28 cellular contexts compared by ENCODE assay signal in genomic region chr18:28801876-28802275, GRCh38.
A peak's percentile ranks its signal among the peaks of the same experiment; 100 is the strongest.
DNase-seq lines count a peak whose midpoint lies in the region; ATAC-seq, FAIRE-seq and TF ChIP-seq lines count a peak whose summit lies in the region.
"Had no signal": no experiment of that assay in that cellular context is flagged by ENCODE, and none has a peak within 500 bp of the region (broad histone marks: within the 10 kb centered on the region; RNA-seq: fewer than 3 reads in every experiment).

No MANE protein-coding gene starts in this region.

- H2AK5ac ChIP-seq in mesendoderm (ENCODE audit: low read length), result no peak overlapping the region

- H3K9me3 ChIP-seq in A673 (ENCODE audit: low read depth, low read length, poor library complexity, severe bottlenecking), result no peaks in the 10 kb centered on the region
- no peaks in the 10 kb centered on the region for H3K9me3 ChIP-seq in SJSA1 (replicated peaks)
- no peaks in the 10 kb centered on the region for H3K9me3 ChIP-seq in endothelial cell of umbilical vein (replicated peaks; ENCODE audit: control insufficient read depth, insufficient read depth, low read length)
- H3K9me3 ChIP-seq: HAP-1 had no signal

- H2BK15ac ChIP-seq in mesendoderm (replicated peaks; ENCODE audit: low read depth), result no peak overlapping the region

- intact Hi-C loops in A673 (cut with micrococcal nuclease; ENCODE audit: unreplicated experiment), result loop anchor here (1.0 kb wide), 1 partner anchor 66 kb away; no protein-coding TSS in a partner anchor
- intact Hi-C loops in endothelial cell of umbilical vein (cut with micrococcal nuclease), result loop anchor here (1.0 to 5.0 kb wide), 10 partner anchors 8 to 799 kb away; partner anchors contain the start of gene CDH2

- H3K36me3 ChIP-seq in A673 (ENCODE audit: insufficient read depth, low read length, poor library complexity, severe bottlenecking) (no peaks in the 10 kb centered on the region), SJSA1 (no peaks in the 10 kb centered on the region), endothelial cell of umbilical vein (ENCODE audit: control insufficient read depth in 2 of 2, extremely low read depth in 1 of 2, insufficient read depth in 2 of 2, low read length in 2 of 2) (no peaks in the 10 kb centered on the region), mesendoderm (ENCODE audit: control insufficient read depth, insufficient read depth, low read length) (no peaks in the 10 kb centered on the region)
- H3K36me3 ChIP-seq: HAP-1 had no signal

- no peak for FAIRE-seq in endothelial cell of umbilical vein (lab: Jason Lieb, UNC)
- FAIRE-seq: A204.1, GM12891 had no signal

- H4K20me1 ChIP-seq in endothelial cell of umbilical vein (replicated peaks; ENCODE audit: control insufficient read depth, extremely low read depth, insufficient read depth, low read length), result no peaks in the 10 kb centered on the region

- TF ChIP-seq CTCF in A673 (conservative IDR thresholded peaks at IDR 0.05; ENCODE audit: low read depth, low read length), result no peak
- no peak for TF ChIP-seq CTCF in endothelial cell of umbilical vein (IDR thresholded peaks at IDR 0.05; ENCODE audit: extremely low read depth in 1 of 2, insufficient read depth in 1 of 2, low read depth in 1 of 2, low read length in 2 of 2)

- TF ChIP-seq POLR2A in endothelial cell of umbilical vein (IDR thresholded peaks at IDR 0.05; ENCODE audit: low read depth, low read length), result no peak

- H3K9ac ChIP-seq in endothelial cell of umbilical vein (replicated peaks; ENCODE audit: extremely low read depth, insufficient read depth, low read length), result peak overlapping the region; percentile 55
- H3K9ac ChIP-seq in mesendoderm (ENCODE audit: low read length), result no peak overlapping the region

- H3K27ac ChIP-seq in A673 (ENCODE audit: low read depth, low read length, poor library complexity, severe bottlenecking) (peak overlapping the region; percentile 72), SJSA1 (peak overlapping the region; percentile 33), endothelial cell of umbilical vein (ENCODE audit: insufficient read depth, low read depth, low read length) (peak overlapping the region; percentile 78), mesendoderm (ENCODE audit: low read depth, low read length) (no peak overlapping the region)
- H3K27ac ChIP-seq: RWPE1, SK-N-MC had no signal

- no peak overlapping the region for H2BK5ac ChIP-seq in mesendoderm (ENCODE audit: low read length)

- H2AFZ ChIP-seq in endothelial cell of umbilical vein (ENCODE audit: low read depth, low read length), result peak overlapping the region; percentile 35

- H3K4me2 ChIP-seq in endothelial cell of umbilical vein (ENCODE audit: insufficient read depth, low read length) (peak overlapping the region; percentile 85), mesendoderm (ENCODE audit: low read length) (no peak overlapping the region)

- no peak overlapping the region for H2BK120ac ChIP-seq in mesendoderm (ENCODE audit: low read depth, low read length)

- H4K5ac ChIP-seq in mesendoderm (ENCODE audit: low read length), result no peak overlapping the region

- no peak overlapping the region for H3K23ac ChIP-seq in mesendoderm (ENCODE audit: low read length)

- ATAC-seq in HG03520 (IDR thresholded peaks at IDR 0.05; ENCODE audit: unreplicated experiment), result no peak

- H3K18ac ChIP-seq in mesendoderm (ENCODE audit: low read length), result no peak overlapping the region

- no peaks in the 10 kb centered on the region for H3K79me1 ChIP-seq in mesendoderm (ENCODE audit: low read length)

- no peak overlapping the region for H3K4me3 ChIP-seq in A673 (ENCODE audit: low read depth, low read length, poor library complexity, severe bottlenecking)
- H3K4me3 ChIP-seq in SJSA1, result no peak overlapping the region
- H3K4me3 ChIP-seq in endothelial cell of umbilical vein (replicated peaks in 1 of 3; ENCODE audit: insufficient read depth in 1 of 3, low read depth in 1 of 3, low read length in 3 of 3), result peak overlapping the region in 1 of 3 experiments; percentile 17
- H3K4me3 ChIP-seq in mesendoderm (ENCODE audit: low read length), result no peak overlapping the region
- H3K4me3 ChIP-seq: HAP-1, SK-N-MC had no signal

- H3K27me3 ChIP-seq in A673 (replicated peaks; ENCODE audit: insufficient read depth, low read depth, low read length, poor library complexity), result no peaks in the 10 kb centered on the region
- no peaks in the 10 kb centered on the region; the same call in 1 of the 2 replicates for H3K27me3 ChIP-seq in SJSA1 (replicated peaks)
- H3K27me3 ChIP-seq in endothelial cell of umbilical vein (ENCODE audit: control insufficient read depth in 2 of 2, insufficient read depth in 2 of 2, low read length in 2 of 2), result no peaks in the 10 kb centered on the region
- H3K27me3 ChIP-seq in mesendoderm (ENCODE audit: insufficient read depth, low read length, poor library complexity), result no peaks in the 10 kb centered on the region

- no peak for DNase-seq in A673 (ENCODE audit: low spot score)
- DNase-seq in HT1080 (ENCODE audit: low read depth), result peak; percentile 17
- DNase-seq in SJSA1 (ENCODE audit: low read depth in 1 of 2, low spot score in 2 of 2), result no peak
- peak; percentile 10 for DNase-seq in endothelial cell of umbilical vein (ENCODE audit: low read depth, low spot score)
- DNase-seq in mesendoderm, result no peak
- DNase-seq in DMS53 treated with DMSO at 0.1 percent for 48 hours (lab: John Stamatoyannopoulos, UW; ENCODE audit: unreplicated experiment), result no peak
- DNase-seq in NCI-H2196 (lab: John Stamatoyannopoulos, UW; ENCODE audit: unreplicated experiment), result no peak
- DNase-seq: C1 segment of cervical spinal cord; CD4-positive, alpha-beta memory T cell; COR-L47; DMS53; GF-D8; GOT3; Karpas-422; NCI-H1092 treated with DMSO at 0.1 percent for 48 hours; NCI-H1436 treated with DMSO at 0.1 percent for 48 hours; NCI-H187 treated with DMSO at 0.1 percent for 48 hours; NCI-H446 treated with DMSO at 0.1 percent for 48 hours; NCI-H526; NCI-H82; NK-92 treated with Interleukin-12 subunit alpha and Interleukin-12 subunit beta, amount 100 ng/mL, for 24 hours; SHP77 treated with DMSO at 0.1 percent for 48 hours had no signal

- dilution Hi-C loops in endothelial cell of umbilical vein (cut with MboI; ENCODE audit: extremely low pct_ligation_motif_present, low sequenced_read_pairs), result no loop called here

- CTCF ChIA-PET in A673 (lab: Charles Lee) (no interaction called here), endothelial cell of umbilical vein (lab: Charles Lee) (interaction anchor here (1.5 to 1.9 kb wide), 3 partner anchors 8 to 154 kb away, joined by 3 to 6 read pairs (median 5); no protein-coding TSS in a partner anchor)

- BruUV-seq in A673 (replicated peaks; lab: Mats Ljungman, UMichigan) (TSS peak; percentile 92), endothelial cell of umbilical vein (replicated peaks; lab: Mats Ljungman, UMichigan) (TSS peak; percentile 98)

- H3K4ac ChIP-seq in mesendoderm (ENCODE audit: low read depth, low read length), result no peak overlapping the region

- H3K79me2 ChIP-seq in endothelial cell of umbilical vein (ENCODE audit: control insufficient read depth, insufficient read depth, low read length) (no peaks in the 10 kb centered on the region), mesendoderm (ENCODE audit: control insufficient read depth, insufficient read depth, low read length) (no peaks in the 10 kb centered on the region)

- H4K8ac ChIP-seq in mesendoderm (ENCODE audit: low read depth, low read length), result no peak overlapping the region

- H3K4me1 ChIP-seq in A673 (ENCODE audit: insufficient read depth, low read length, poor library complexity, severe bottlenecking) (peaks cover 33% of the 10 kb centered on the region), SJSA1 (replicated peaks) (peaks cover 18% of the 10 kb centered on the region), endothelial cell of umbilical vein (ENCODE audit: control insufficient read depth, extremely low read depth, insufficient read depth, low read length) (peaks cover 42% of the 10 kb centered on the region), mesendoderm (ENCODE audit: control insufficient read depth, low read depth, low read length) (no peaks in the 10 kb centered on the region)
- H3K4me1 ChIP-seq: HAP-1 had no signal

- WGBS in mesendoderm (ENCODE audit: extremely low coverage, insufficient coverage, low lambda C conversion rate), result no CpG with 5 or more reads among the region's 5 CpGs

- H3K9me1 ChIP-seq in endothelial cell of umbilical vein (replicated peaks; ENCODE audit: control insufficient read depth, extremely low read depth, insufficient read depth, low read length), result no peaks in the 10 kb centered on the region

- no peak overlapping the region for H3K56ac ChIP-seq in mesendoderm (ENCODE audit: low read length)

- POLR2A ChIA-PET in A673 (lab: Charles Lee; ENCODE audit: low non-redundant PET), result no interaction called here
- POLR2A ChIA-PET in endothelial cell of umbilical vein (lab: Charles Lee), result no interaction called here

TF ChIP-seq in endothelial cell of umbilical vein, 7 proteins besides CTCF, POLR2A, EP300 and RAD21:
- no peak for TF ChIP-seq JUN (IDR thresholded peaks at IDR 0.05; ENCODE audit: borderline replicate concordance, insufficient read depth, insufficient read length, low read depth)
- no peak for TF ChIP-seq GATA2 (IDR thresholded peaks at IDR 0.05; ENCODE audit: insufficient read depth, insufficient read length, low read depth, low read length)
- no peak for TF ChIP-seq POLR2AphosphoS5 (IDR thresholded peaks at IDR 0.05; ENCODE audit: insufficient read depth, low read depth, low read length)
- TF ChIP-seq MAX (IDR thresholded peaks at IDR 0.05; ENCODE audit: insufficient read depth, insufficient read length), result no peak
- no peak for TF ChIP-seq MYC (IDR thresholded peaks at IDR 0.05; ENCODE audit: low read depth, low read length)
- no peak for TF ChIP-seq EZH2 (IDR thresholded peaks at IDR 0.05; ENCODE audit: borderline replicate concordance, low read depth, low read length, severe bottlenecking)
- TF ChIP-seq FOS (IDR thresholded peaks at IDR 0.05; ENCODE audit: borderline replicate concordance, insufficient read depth, low read length), result no peak

Comparison
In these comparisons a context has a peak if more than half of its experiments do, and no peak if none do; other contexts are left out.
1. DNase-seq: peak in HT1080 (single experiment) and endothelial cell of umbilical vein (single experiment); none in A673 (single experiment), SJSA1 (0 of 2), mesendoderm (single experiment), DMS53 treated with DMSO at 0.1 percent for 48 hours (single experiment) and NCI-H2196 (single experiment).